Comparison of ENCODE assay signal across 8 cellular contexts in the genomic region with DNA sequence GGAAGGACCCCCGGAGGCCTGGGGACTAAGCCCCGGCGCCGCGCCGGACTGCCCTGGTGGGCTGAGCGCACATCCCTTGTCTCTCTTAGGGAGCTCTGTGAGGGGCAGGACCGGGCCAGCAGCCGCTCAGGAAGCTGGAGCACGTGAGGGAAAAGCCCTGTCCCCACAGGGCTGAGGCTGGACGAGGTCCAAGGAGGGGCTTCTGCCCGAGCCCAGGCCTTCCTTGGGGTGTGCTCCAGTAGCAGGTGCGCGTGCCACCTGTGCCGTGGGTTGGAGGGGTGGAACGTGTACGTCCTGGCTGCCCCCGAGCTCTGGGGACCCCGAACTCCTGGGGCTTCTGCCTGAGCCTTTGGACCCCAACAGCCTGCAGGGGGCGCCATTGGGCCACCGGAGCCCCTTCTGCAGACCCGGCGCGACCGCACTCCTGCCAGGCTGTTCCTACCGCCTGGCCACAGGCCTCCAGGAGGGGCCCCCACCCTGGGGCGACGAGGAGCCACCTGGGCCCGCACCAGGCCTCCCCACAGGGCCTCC. TPM values are rescaled to one million over a fixed set of nuclear protein-coding genes. Genes with fewer than 3 reads are reported as not detected.
A peak's percentile ranks its signal among the peaks of the same experiment; 100 is the strongest.
DNase-seq lines count a peak whose midpoint lies in the region; ATAC-seq, FAIRE-seq and TF ChIP-seq lines count a peak whose summit lies in the region.

No MANE protein-coding gene starts in this region.

- no peaks in the 10 kb centered on the region for H3K27me3 ChIP-seq in bronchial epithelial cell (ENCODE audit: control insufficient read depth, insufficient read depth, low read length)

- intact Hi-C loops in left colon (cut with DNase I, micrococcal nuclease) = loop anchor here (5.0 kb wide), 2 partner anchors 59 to 64 kb away; no protein-coding TSS in a partner anchor

- H3K36me3 ChIP-seq in bronchial epithelial cell (ENCODE audit: control insufficient read depth, insufficient read depth, low read length) = no peaks in the 10 kb centered on the region

- no peak for FAIRE-seq in bronchial epithelial cell (lab: Jason Lieb, UNC)

- TF ChIP-seq CTCF in bronchial epithelial cell (IDR thresholded peaks at IDR 0.05; ENCODE audit: insufficient read depth, low read length, severe bottlenecking) = peak; percentile 90

- H3K4me3 ChIP-seq in bronchial epithelial cell (ENCODE audit: low read depth, low read length) = no peak overlapping the region

- in situ Hi-C loops in ACHN (cut with HindIII; ENCODE audit: low pct_ligation_motif_present, low pct_unique_long_range_greater_than_20kb, low sequenced_read_pairs) = no loop called here

- ATAC-seq in GM18868 (IDR thresholded peaks at IDR 0.05; ENCODE audit: unreplicated experiment) (peak; percentile 42), left colon (peak; percentile 65), HG03457 (IDR thresholded peaks at IDR 0.05; ENCODE audit: unreplicated experiment) (no peak)

- peak; percentile 62 for DNase-seq in ACHN
- DNase-seq in NCI-H2196 (lab: John Stamatoyannopoulos, UW; ENCODE audit: unreplicated experiment) = peak; percentile 85
- peak; percentile 58 for DNase-seq in activated CD4-positive, CD25-positive, alpha-beta regulatory T cell treated with anti-CD3 and anti-CD28 coated beads, Interleukin-2, amount 50 U/mL, for 16 hours (ENCODE audit: low read depth, low spot score)
- peak; percentile 37 for DNase-seq in bronchial epithelial cell (ENCODE audit: low read depth)
- DNase-seq in left colon = peak; percentile 62 to 88
- DNase-seq in stimulated activated CD4-positive, alpha-beta T cell treated with anti-CD3 and anti-CD28 coated beads, TNF-alpha, amount 100 ng/mL, for 24 hours (ENCODE audit: low read depth in 3 of 3) = peak; percentile 64 to 85 (median 64)

RNA-seq across cellular contexts. Expression of gene TACC3, which starts 27.2 kb away (rescaled TPM):
- total RNA-seq in bronchial epithelial cell (1.2 and 3.4 TPM in 2 replicates), left colon (10 to 100 TPM in 1 of 2 donors, 1 to 10 TPM in 1; 8.9 to 18.3 TPM)

RNA-seq across cellular contexts. Expression of gene TMEM129, which starts 27.4 kb away (rescaled TPM):
- total RNA-seq in bronchial epithelial cell (20.0 and 34.4 TPM in 2 replicates), left colon (10 to 100 TPM; 51.1 to 60.3 TPM)

RNA-seq across cellular contexts. Expression of gene SLBP, which starts 36.4 kb away (rescaled TPM):
- total RNA-seq in bronchial epithelial cell (55.6 and 62.9 TPM in 2 replicates), left colon (10 to 100 TPM; 23.3 to 27.3 TPM)

RNA-seq across cellular contexts. Expression of gene FGFR3, which starts 44.6 kb away (rescaled TPM):
- total RNA-seq in bronchial epithelial cell (29.0 and 133 TPM in 2 replicates), left colon (10 to 100 TPM; 46.5 to 57.4 TPM)
